In genomic region chr22:42217019-42217751, GRCh38 we compare ENCODE assay signal across 1 cellular context.
TF ChIP-seq lines count a peak whose summit lies in the region.

No MANE protein-coding gene starts in this region.

TF ChIP-seq in H1, 55 proteins besides CTCF, POLR2A, EP300 and RAD21:
- TF ChIP-seq NANOG (IDR thresholded peaks at IDR 0.05; ENCODE audit: insufficient read depth, low read depth, low read length, poor library complexity, severe bottlenecking) = no peak
- TF ChIP-seq BCL11A (IDR thresholded peaks at IDR 0.05; ENCODE audit: low read depth in 2 of 2, low read length in 2 of 2) = no peak
- no peak for TF ChIP-seq ZNF274 (IDR thresholded peaks at IDR 0.05; ENCODE audit: borderline replicate concordance, extremely low read depth, low read length)
